ENCODE assay signal across 2 cellular contexts in genomic region chr20:4153661-4154238, GRCh38.
TF ChIP-seq lines count a peak whose summit lies in the region.

No MANE protein-coding gene starts in this region.

TF ChIP-seq in A549, 52 proteins besides CTCF, POLR2A, EP300 and RAD21 (continued from another document):
- no peak for TF ChIP-seq TP53 (CRISPR knock-in tag; IDR thresholded peaks at IDR 0.05)
- TF ChIP-seq POLR2AphosphoS2 (conservative IDR thresholded peaks at IDR 0.05; ENCODE audit: low read length), result no peak
- TF ChIP-seq PHF8 (IDR thresholded peaks at IDR 0.05; ENCODE audit: borderline replicate concordance, low read depth), result no peak
- TF ChIP-seq SMC3 (IDR thresholded peaks at IDR 0.05), result no peak
- no peak for TF ChIP-seq HEYL (CRISPR knock-in tag; IDR thresholded peaks at IDR 0.05)
- no peak for TF ChIP-seq EHMT2 (IDR thresholded peaks at IDR 0.05; ENCODE audit: low read depth)
- no peak for TF ChIP-seq ELK1 (IDR thresholded peaks at IDR 0.05; ENCODE audit: low read depth, low read length)
- TF ChIP-seq MAX (IDR thresholded peaks at IDR 0.05), result no peak
- TF ChIP-seq CEBPB (IDR thresholded peaks at IDR 0.05), result no peak
- TF ChIP-seq MYC (IDR thresholded peaks at IDR 0.05; ENCODE audit: borderline replicate concordance, low read length), result no peak
TF ChIP-seq in A549: peak in this region for 0.

TF ChIP-seq in IMR-90, 13 proteins besides CTCF, POLR2A, EP300 and RAD21:
- TF ChIP-seq USF2 (IDR thresholded peaks at IDR 0.05; ENCODE audit: low read depth, low read length) (no peak), MXI1 (IDR thresholded peaks at IDR 0.05; ENCODE audit: borderline replicate concordance, low read depth, low read length) (no peak), MAZ (IDR thresholded peaks at IDR 0.05; ENCODE audit: borderline replicate concordance, low read depth, low read length) (no peak), CHD1 (IDR thresholded peaks at IDR 0.05; ENCODE audit: low read depth, low read length) (no peak), RFX5 (IDR thresholded peaks at IDR 0.05; ENCODE audit: low read depth, low read length) (no peak), RCOR1 (IDR thresholded peaks at IDR 0.05; ENCODE audit: insufficient replicate concordance, low read length) (no peak)
TF ChIP-seq in IMR-90: peak in this region for 0.
